Comparison of ENCODE assay signal across 1 cellular context in the genomic region with DNA sequence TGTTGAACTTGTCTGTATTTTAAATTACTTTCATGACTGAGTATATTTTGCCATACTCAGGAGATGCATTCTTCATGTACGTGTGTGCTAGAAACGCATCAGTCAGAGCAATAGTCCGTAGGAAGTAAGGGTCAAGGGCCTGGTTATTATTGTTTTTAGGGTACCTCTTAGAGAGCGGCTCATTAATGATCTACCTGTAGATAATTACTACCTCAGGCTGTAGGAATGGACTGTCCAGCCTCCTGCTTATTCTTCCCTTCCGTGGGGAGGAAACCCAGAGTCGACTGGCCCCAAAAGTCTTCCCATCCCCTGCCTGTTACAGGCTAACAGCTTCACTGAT.
TF ChIP-seq lines count a peak whose summit lies in the region.

No MANE protein-coding gene starts in this region.

TF ChIP-seq in GM23338, 12 proteins besides CTCF, POLR2A, EP300 and RAD21 (continued from another document):
- TF ChIP-seq ETS1 (IDR thresholded peaks at IDR 0.05), result no peak
- TF ChIP-seq EZH2phosphoT487 (IDR thresholded peaks at IDR 0.05; ENCODE audit: unreplicated experiment), result no peak
- TF ChIP-seq JUNB (IDR thresholded peaks at IDR 0.05; ENCODE audit: unreplicated experiment), result no peak
- no peak for TF ChIP-seq STAT1 (IDR thresholded peaks at IDR 0.05; ENCODE audit: unreplicated experiment)
- TF ChIP-seq, protein P1, sequence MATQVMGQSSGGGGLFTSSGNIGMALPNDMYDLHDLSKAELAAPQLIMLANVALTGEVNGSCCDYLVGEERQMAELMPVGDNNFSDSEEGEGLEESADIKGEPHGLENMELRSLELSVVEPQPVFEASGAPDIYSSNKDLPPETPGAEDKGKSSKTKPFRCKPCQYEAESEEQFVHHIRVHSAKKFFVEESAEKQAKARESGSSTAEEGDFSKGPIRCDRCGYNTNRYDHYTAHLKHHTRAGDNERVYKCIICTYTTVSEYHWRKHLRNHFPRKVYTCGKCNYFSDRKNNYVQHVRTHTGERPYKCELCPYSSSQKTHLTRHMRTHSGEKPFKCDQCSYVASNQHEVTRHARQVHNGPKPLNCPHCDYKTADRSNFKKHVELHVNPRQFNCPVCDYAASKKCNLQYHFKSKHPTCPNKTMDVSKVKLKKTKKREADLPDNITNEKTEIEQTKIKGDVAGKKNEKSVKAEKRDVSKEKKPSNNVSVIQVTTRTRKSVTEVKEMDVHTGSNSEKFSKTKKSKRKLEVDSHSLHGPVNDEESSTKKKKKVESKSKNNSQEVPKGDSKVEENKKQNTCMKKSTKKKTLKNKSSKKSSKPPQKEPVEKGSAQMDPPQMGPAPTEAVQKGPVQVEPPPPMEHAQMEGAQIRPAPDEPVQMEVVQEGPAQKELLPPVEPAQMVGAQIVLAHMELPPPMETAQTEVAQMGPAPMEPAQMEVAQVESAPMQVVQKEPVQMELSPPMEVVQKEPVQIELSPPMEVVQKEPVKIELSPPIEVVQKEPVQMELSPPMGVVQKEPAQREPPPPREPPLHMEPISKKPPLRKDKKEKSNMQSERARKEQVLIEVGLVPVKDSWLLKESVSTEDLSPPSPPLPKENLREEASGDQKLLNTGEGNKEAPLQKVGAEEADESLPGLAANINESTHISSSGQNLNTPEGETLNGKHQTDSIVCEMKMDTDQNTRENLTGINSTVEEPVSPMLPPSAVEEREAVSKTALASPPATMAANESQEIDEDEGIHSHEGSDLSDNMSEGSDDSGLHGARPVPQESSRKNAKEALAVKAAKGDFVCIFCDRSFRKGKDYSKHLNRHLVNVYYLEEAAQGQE (IDR thresholded peaks at IDR 0.05; ENCODE audit: unreplicated experiment), result no peak
- TF ChIP-seq ZNF462 (CRISPR knock-in tag; IDR thresholded peaks at IDR 0.05), result no peak
